ENCODE assay signal across 6 cellular contexts in genomic region chr15:40872791-40873526, GRCh38. TPM values are rescaled to one million over a fixed set of nuclear protein-coding genes. Genes with fewer than 3 reads are reported as not detected.
DNase-seq lines count a peak whose midpoint lies in the region; ATAC-seq lines count a peak whose summit lies in the region.

No MANE protein-coding gene starts in this region.

- POLR2A ChIA-PET in activated CD4-positive, alpha-beta T cell treated with anti-CD3 and anti-CD28 coated beads, Interleukin-2, amount 10 ng/mL, durations not matched to agents 7 days and 5 days (lab: Charles Lee), result no interaction called here

- H3K9me3 Mint-ChIP-seq in activated CD4-positive, alpha-beta T cell treated with anti-CD3 and anti-CD28 coated beads, Interleukin-2, amount 10 ng/mL, durations not matched to agents 7 days and 5 days, result no peaks in the 10 kb centered on the region
- no peaks in the 10 kb centered on the region for H3K9me3 Mint-ChIP-seq in effector memory CD8-positive, alpha-beta T cell
- no peaks in the 10 kb centered on the region for H3K9me3 Mint-ChIP-seq in stimulated activated memory B cell treated with anti-CD40 and anti-IgM and Interleukin-4, amounts not matched to agents 10 μg/mL and 1 μg/mL and 100 μg/mL, for 72 hours

- no peak overlapping the region for H3K27ac Mint-ChIP-seq in activated CD4-positive, alpha-beta T cell treated with anti-CD3 and anti-CD28 coated beads, Interleukin-2, amount 10 ng/mL, durations not matched to agents 7 days and 5 days
- no peak overlapping the region for H3K27ac Mint-ChIP-seq in effector memory CD8-positive, alpha-beta T cell
- peak overlapping the region; percentile 60 for H3K27ac Mint-ChIP-seq in stimulated activated memory B cell treated with anti-CD40 and anti-IgM and Interleukin-4, amounts not matched to agents 10 μg/mL and 1 μg/mL and 100 μg/mL, for 72 hours

- H3K27me3 Mint-ChIP-seq in activated CD4-positive, alpha-beta T cell treated with anti-CD3 and anti-CD28 coated beads, Interleukin-2, amount 10 ng/mL, durations not matched to agents 7 days and 5 days, result peaks cover 18% of the 10 kb centered on the region
- H3K27me3 Mint-ChIP-seq in effector memory CD8-positive, alpha-beta T cell, result peaks cover 0 to 25% of the 10 kb centered on the region in 2 donors
- H3K27me3 Mint-ChIP-seq in stimulated activated memory B cell treated with anti-CD40 and anti-IgM and Interleukin-4, amounts not matched to agents 10 μg/mL and 1 μg/mL and 100 μg/mL, for 72 hours, result no peaks in the 10 kb centered on the region

- H3K4me1 Mint-ChIP-seq in activated CD4-positive, alpha-beta T cell treated with anti-CD3 and anti-CD28 coated beads, Interleukin-2, amount 10 ng/mL, durations not matched to agents 7 days and 5 days, result peaks cover 12% of the 10 kb centered on the region
- H3K4me1 Mint-ChIP-seq in effector memory CD8-positive, alpha-beta T cell (ENCODE audit: low read depth in 2 of 2), result peaks cover 5% of the 10 kb centered on the region in 2 donors
- H3K4me1 Mint-ChIP-seq in stimulated activated memory B cell treated with anti-CD40 and anti-IgM and Interleukin-4, amounts not matched to agents 10 μg/mL and 1 μg/mL and 100 μg/mL, for 72 hours, result peaks cover 38% of the 10 kb centered on the region

- DNase-seq in activated CD4-positive, alpha-beta T cell treated with anti-CD3 and anti-CD28 coated beads, Interleukin-2, amount 10 ng/mL, durations not matched to agents 7 days and 5 days, result no peak
- no peak for DNase-seq in activated CD4-positive, alpha-beta T cell treated with anti-CD3 and anti-CD28 coated beads, Interleukin-2, amount 50 U/mL, for 1 hour
- DNase-seq in effector memory CD8-positive, alpha-beta T cell, result no peak
- DNase-seq in UCSD-AML1 (lab: John Stamatoyannopoulos, UW; ENCODE audit: unreplicated experiment), result no peak

- no peaks in the 10 kb centered on the region for H3K36me3 Mint-ChIP-seq in activated CD4-positive, alpha-beta T cell treated with anti-CD3 and anti-CD28 coated beads, Interleukin-2, amount 10 ng/mL, durations not matched to agents 7 days and 5 days (ENCODE audit: low read depth)
- no peaks in the 10 kb centered on the region for H3K36me3 Mint-ChIP-seq in effector memory CD8-positive, alpha-beta T cell (ENCODE audit: insufficient read depth)
- no peaks in the 10 kb centered on the region for H3K36me3 Mint-ChIP-seq in stimulated activated memory B cell treated with anti-CD40 and anti-IgM and Interleukin-4, amounts not matched to agents 10 μg/mL and 1 μg/mL and 100 μg/mL, for 72 hours

- H3K4me3 Mint-ChIP-seq in activated CD4-positive, alpha-beta T cell treated with anti-CD3 and anti-CD28 coated beads, Interleukin-2, amount 10 ng/mL, durations not matched to agents 7 days and 5 days, result peak overlapping the region; percentile 67
- peak overlapping the region; percentile 73 to 80 for H3K4me3 Mint-ChIP-seq in effector memory CD8-positive, alpha-beta T cell
- H3K4me3 Mint-ChIP-seq in stimulated activated memory B cell treated with anti-CD40 and anti-IgM and Interleukin-4, amounts not matched to agents 10 μg/mL and 1 μg/mL and 100 μg/mL, for 72 hours, result peak overlapping the region; percentile 81

- CTCF ChIA-PET in activated CD4-positive, alpha-beta T cell treated with anti-CD3 and anti-CD28 coated beads, Interleukin-2, amount 10 ng/mL, durations not matched to agents 7 days and 5 days (lab: Charles Lee), result interaction anchor here (0.6 to 2.0 kb wide), 7 partner anchors 12 to 419 kb away, joined by 4 to 9 read pairs (median 5); partner anchors contain the start of gene VPS18

- ATAC-seq in effector memory CD8-positive, alpha-beta T cell (replicated peaks), result no peak
- no peak for ATAC-seq in stimulated activated memory B cell treated with anti-CD40 and anti-IgM and Interleukin-4, amounts not matched to agents 10 μg/mL and 1 μg/mL and 100 μg/mL, for 72 hours
- no peak for ATAC-seq in GM21786 (IDR thresholded peaks at IDR 0.05; ENCODE audit: unreplicated experiment)

RNA-seq across cellular contexts. Expression of gene RHOV, which starts 1.1 kb away (rescaled TPM):
- not detected for total RNA-seq in activated CD4-positive, alpha-beta T cell treated with anti-CD3 and anti-CD28 coated beads, Interleukin-2, amount 10 ng/mL, durations not matched to agents 7 days and 5 days

RNA-seq across cellular contexts. Expression of gene VPS18, which starts 21.3 kb away (rescaled TPM):
- total RNA-seq in activated CD4-positive, alpha-beta T cell treated with anti-CD3 and anti-CD28 coated beads, Interleukin-2, amount 10 ng/mL, durations not matched to agents 7 days and 5 days, result 10 to 100 TPM; 16.2 to 16.6 TPM

RNA-seq across cellular contexts. Expression of gene SPINT1, which starts 29.1 kb away (rescaled TPM):
- 1 to 10 TPM; 1.7 to 2.9 TPM for total RNA-seq in activated CD4-positive, alpha-beta T cell treated with anti-CD3 and anti-CD28 coated beads, Interleukin-2, amount 10 ng/mL, durations not matched to agents 7 days and 5 days

RNA-seq across cellular contexts. Expression of gene PPP1R14D, which starts 44.5 kb away (rescaled TPM):
- not detected for total RNA-seq in activated CD4-positive, alpha-beta T cell treated with anti-CD3 and anti-CD28 coated beads, Interleukin-2, amount 10 ng/mL, durations not matched to agents 7 days and 5 days

RNA-seq across cellular contexts. Expression of gene DLL4, which starts 56.2 kb away (rescaled TPM):
- total RNA-seq in activated CD4-positive, alpha-beta T cell treated with anti-CD3 and anti-CD28 coated beads, Interleukin-2, amount 10 ng/mL, durations not matched to agents 7 days and 5 days, result not detected
